ENCODE assay signal across 11 cellular contexts in genomic region chr2:177244244-177244771, GRCh38. TPM values are rescaled to one million over a fixed set of nuclear protein-coding genes. Genes with fewer than 3 reads are reported as not detected.
A peak's percentile ranks its signal among the peaks of the same experiment; 100 is the strongest.
DNase-seq lines count a peak whose midpoint lies in the region; ATAC-seq and TF ChIP-seq lines count a peak whose summit lies in the region.
"Had no signal": no experiment of that assay in that cellular context is flagged by ENCODE, and none has a peak within 500 bp of the region (broad histone marks: within the 10 kb centered on the region; RNA-seq: fewer than 3 reads in every experiment).

No MANE protein-coding gene starts in this region.

- H3K4me1 Mint-ChIP-seq in glutamatergic neuron (ENCODE audit: low read depth, unreplicated experiment): peaks cover 42% of the 10 kb centered on the region

- H3K4me3 ChIP-seq in smooth muscle cell: no peak overlapping the region

- DNase-seq in DMS53 (lab: John Stamatoyannopoulos, UW) (peak; percentile 21), DMS53 treated with DMSO at 0.1 percent for 48 hours (lab: John Stamatoyannopoulos, UW; ENCODE audit: unreplicated experiment) (no peak), RWPE1 (ENCODE audit: low spot score) (no peak), glutamatergic neuron (no peak), smooth muscle cell (lab: John Stamatoyannopoulos, UW; ENCODE audit: unreplicated experiment) (no peak), KG1 (lab: John Stamatoyannopoulos, UW) (no peak)
- DNase-seq: activated naive CD8-positive, alpha-beta T cell treated with anti-CD3 and anti-CD28 coated beads, Interleukin-2, amount 10 ng/mL, durations not matched to agents 7 days and 5 days; NCI-H1048 had no signal

- H3K9ac ChIP-seq in smooth muscle cell (ENCODE audit: low read depth): peak overlapping the region; percentile 90

- peaks cover 88% of the 10 kb centered on the region for H3K79me2 ChIP-seq in smooth muscle cell (ENCODE audit: low read depth)

- H3K4me3 Mint-ChIP-seq in glutamatergic neuron (ENCODE audit: unreplicated experiment): no peak overlapping the region
- H3K4me3 Mint-ChIP-seq: activated naive CD8-positive, alpha-beta T cell treated with anti-CD3 and anti-CD28 coated beads, Interleukin-2, amount 10 ng/mL, durations not matched to agents 7 days and 5 days had no signal

- H2AFZ ChIP-seq in smooth muscle cell (ENCODE audit: low read depth): no peak overlapping the region

- H3K9me3 ChIP-seq in smooth muscle cell (replicated peaks; ENCODE audit: low read depth): no peaks in the 10 kb centered on the region

- 90% methylated on average over 6 of the region's 6 CpGs for WGBS in smooth muscle cell (ENCODE audit: low lambda C conversion rate)

- H3K4me2 ChIP-seq in smooth muscle cell: peak overlapping the region; percentile 72

- H4K20me1 ChIP-seq in smooth muscle cell (ENCODE audit: low read depth): peaks cover 69% of the 10 kb centered on the region

- peaks cover 1% of the 10 kb centered on the region for H3K9me3 Mint-ChIP-seq in glutamatergic neuron (ENCODE audit: unreplicated experiment)
- H3K9me3 Mint-ChIP-seq: activated naive CD8-positive, alpha-beta T cell treated with anti-CD3 and anti-CD28 coated beads, Interleukin-2, amount 10 ng/mL, durations not matched to agents 7 days and 5 days had no signal

- ATAC-seq in GM19397 (IDR thresholded peaks at IDR 0.05; ENCODE audit: unreplicated experiment) (no peak), HG03039 (IDR thresholded peaks at IDR 0.05; ENCODE audit: unreplicated experiment) (no peak)

- H3K36me3 Mint-ChIP-seq in glutamatergic neuron (ENCODE audit: unreplicated experiment): no peaks in the 10 kb centered on the region

- CTCF ChIA-PET in RWPE1 (lab: Yijun Ruan, JAX): interaction anchor here (0.6 kb wide), 2 partner anchors 20 to 1612 kb away, joined by 3 read pairs; no protein-coding TSS in a partner anchor

- peak overlapping the region; percentile 22 for H3K27ac Mint-ChIP-seq in glutamatergic neuron (ENCODE audit: unreplicated experiment)
- H3K27ac Mint-ChIP-seq: activated naive CD8-positive, alpha-beta T cell treated with anti-CD3 and anti-CD28 coated beads, Interleukin-2, amount 10 ng/mL, durations not matched to agents 7 days and 5 days had no signal

- H3K27ac ChIP-seq in RWPE1: peak overlapping the region; percentile 92
- H3K27ac ChIP-seq in smooth muscle cell (ENCODE audit: low read depth): peak overlapping the region; percentile 98
- H3K27ac ChIP-seq: 22Rv1 had no signal

- POLR2A ChIA-PET in RWPE1 (lab: Yijun Ruan, JAX; ENCODE audit: low non-redundant PET): interaction anchor here (0.9 kb wide), 1 partner anchor 11 kb away, joined by 3 read pairs; no protein-coding TSS in a partner anchor

- peaks cover 40% of the 10 kb centered on the region for H3K4me1 ChIP-seq in smooth muscle cell (ENCODE audit: low read depth)

- peaks cover 62% of the 10 kb centered on the region for H3F3A ChIP-seq in smooth muscle cell (ENCODE audit: low read depth)

- no peak for TF ChIP-seq CTCF in RWPE1 (conservative IDR thresholded peaks at IDR 0.05; ENCODE audit: low read depth)
- TF ChIP-seq CTCF in glutamatergic neuron (IDR thresholded peaks at IDR 0.05; ENCODE audit: partially characterized antibody, unreplicated experiment): no peak
- TF ChIP-seq CTCF in smooth muscle cell (IDR thresholded peaks at IDR 0.05; ENCODE audit: borderline replicate concordance, insufficient read depth, poor library complexity, severe bottlenecking): no peak

- no peaks in the 10 kb centered on the region for H3K27me3 Mint-ChIP-seq in glutamatergic neuron (ENCODE audit: unreplicated experiment)
- H3K27me3 Mint-ChIP-seq: activated naive CD8-positive, alpha-beta T cell treated with anti-CD3 and anti-CD28 coated beads, Interleukin-2, amount 10 ng/mL, durations not matched to agents 7 days and 5 days had no signal

- H3K27me3 ChIP-seq in smooth muscle cell (ENCODE audit: low read depth): no peaks in the 10 kb centered on the region

- no peaks in the 10 kb centered on the region for H3K36me3 ChIP-seq in smooth muscle cell (ENCODE audit: low read depth)

RNA-seq across cellular contexts. Expression of gene NFE2L2, which starts 20.2 kb away (rescaled TPM):
- total RNA-seq in glutamatergic neuron (ENCODE audit: unreplicated experiment) (51.4 TPM), smooth muscle cell (110 and 118 TPM in 2 replicates)
- 64.4 and 68.9 TPM in 2 replicates for polyA plus RNA-seq in smooth muscle cell

RNA-seq across cellular contexts. Expression of gene HNRNPA3, which starts 31.7 kb away (rescaled TPM):
- total RNA-seq in glutamatergic neuron (ENCODE audit: unreplicated experiment) (251 TPM), smooth muscle cell (55.8 and 58.5 TPM in 2 replicates)
- 40.3 and 59.6 TPM in 2 replicates for polyA plus RNA-seq in smooth muscle cell
